In genomic region chr1:154663656-154664055, GRCh38 we compare ENCODE assay signal across 1 cellular context.
TF ChIP-seq lines count a peak whose summit lies in the region.

No MANE protein-coding gene starts in this region.

TF ChIP-seq in HCT116, 20 proteins besides CTCF, POLR2A, EP300 and RAD21 (continued from another document):
- no peak for TF ChIP-seq SRF (IDR thresholded peaks at IDR 0.05; ENCODE audit: low read depth)
- TF ChIP-seq SP1 (IDR thresholded peaks at IDR 0.05; ENCODE audit: low read depth), result no peak
- TF ChIP-seq FOSL1 (IDR thresholded peaks at IDR 0.05; ENCODE audit: low read depth), result no peak
- TF ChIP-seq CBX3 (IDR thresholded peaks at IDR 0.05; ENCODE audit: low read depth), result no peak
- no peak for TF ChIP-seq EZH2phosphoT487 (IDR thresholded peaks at IDR 0.05; ENCODE audit: borderline replicate concordance)
- TF ChIP-seq ZNF274 (IDR thresholded peaks at IDR 0.05; ENCODE audit: low read depth, low read length), result no peak
